Comparison of ENCODE assay signal across 8 cellular contexts in the genomic region with DNA sequence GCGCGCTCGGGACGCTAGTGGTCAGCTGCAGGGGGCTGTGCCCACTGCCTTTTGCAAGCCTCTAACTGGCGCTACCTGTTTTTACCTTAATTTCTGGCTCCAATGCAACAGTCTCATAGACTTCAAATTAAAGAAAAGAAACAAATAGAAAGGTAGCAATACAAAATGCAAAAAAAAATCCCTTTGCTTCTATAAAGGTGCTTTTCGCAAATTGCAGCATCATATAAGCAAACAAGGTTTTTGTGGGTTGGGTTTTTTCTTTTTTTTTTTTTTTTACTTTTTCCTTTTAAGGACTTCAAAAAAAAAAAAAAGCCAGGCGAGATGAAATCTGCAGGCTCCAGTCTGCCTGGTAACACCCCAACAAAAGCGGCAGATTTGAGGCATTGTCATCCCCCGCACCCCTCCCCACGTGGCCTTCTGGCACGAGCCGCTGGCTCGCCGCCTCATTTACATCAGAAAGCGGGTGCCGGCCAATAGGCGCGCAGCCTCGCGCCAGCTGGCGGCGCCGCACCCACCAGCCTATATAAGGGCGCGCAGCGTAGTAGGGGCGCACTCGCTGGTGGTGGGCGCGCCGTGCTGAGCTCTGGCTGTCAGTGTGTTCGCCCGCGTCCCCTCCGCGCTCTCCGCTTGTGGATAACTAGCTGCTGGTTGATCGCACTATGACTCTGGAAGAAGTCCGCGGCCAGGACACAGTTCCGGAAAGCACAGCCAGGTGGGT. TPM values are rescaled to one million over a fixed set of nuclear protein-coding genes. Genes with fewer than 3 reads are reported as not detected.
DNase-seq lines count a peak whose midpoint lies in the region; ATAC-seq lines count a peak whose summit lies in the region.

A gene with protein sequence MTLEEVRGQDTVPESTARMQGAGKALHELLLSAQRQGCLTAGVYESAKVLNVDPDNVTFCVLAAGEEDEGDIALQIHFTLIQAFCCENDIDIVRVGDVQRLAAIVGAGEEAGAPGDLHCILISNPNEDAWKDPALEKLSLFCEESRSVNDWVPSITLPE (plus strand): TSS at position 550 of the 718 bp plus-strand sequence. CDS start 110 bp downstream, at position 660.

- H3K4me3 ChIP-seq in H7 (ENCODE audit: insufficient read depth, low read depth, low read length), result peak within 1 kb of the TSS; percentile 92

- H3K36me3 ChIP-seq in H7 (replicated peaks; ENCODE audit: control insufficient read depth, insufficient read depth, low read length), result peaks cover 1% of the 10 kb centered on the region

- ATAC-seq in GM21825 (IDR thresholded peaks at IDR 0.05; ENCODE audit: unreplicated experiment), result no peak

- peak; percentile 97 for DNase-seq in COR-L47 (lab: John Stamatoyannopoulos, UW)
- peak; percentile 98 for DNase-seq in H7
- DNase-seq in NCI-H1417 treated with DMSO at 0.1 percent for 48 hours (lab: John Stamatoyannopoulos, UW), result peak; percentile 94
- peak; percentile 79 for DNase-seq in T-helper 9 cell
- DNase-seq in astrocyte of the hippocampus (ENCODE audit: low read depth, low spot score), result peak; percentile 91
- peak; percentile 25 to 96 (median 80) for DNase-seq in hypothalamus (lab: John Stamatoyannopoulos, UW)
- DNase-seq in retina, result peak; percentile 96

- peaks cover 25% of the 10 kb centered on the region for H3K27me3 ChIP-seq in H7 (ENCODE audit: control insufficient read depth, insufficient read depth, low read length)

RNA-seq across cellular contexts. Expression of the gene that starts here (rescaled TPM):
- total RNA-seq in H7 (2014; rRNA removed; shearing (Covaris generic)), result 3.7 and 7.5 TPM in 2 replicates
